14 cellular contexts compared by ENCODE assay signal in genomic region chr3:64954995-64955636, GRCh38.
DNase-seq lines count a peak whose midpoint lies in the region; ATAC-seq and TF ChIP-seq lines count a peak whose summit lies in the region.
"Had no signal": no experiment of that assay in that cellular context is flagged by ENCODE, and none has a peak within 500 bp of the region (broad histone marks: within the 10 kb centered on the region; RNA-seq: fewer than 3 reads in every experiment).

No MANE protein-coding gene starts in this region.

- H4K20me1 ChIP-seq in GM23338 (replicated peaks; ENCODE audit: insufficient read depth), result no peaks in the 10 kb centered on the region
- H4K20me1 ChIP-seq: BLaER1 treated with 17β-estradiol and CSF1 and Interleukin-3, amounts not matched to agents 10 nM and 100 nM had no signal

- H3K27me3 ChIP-seq in GM23338 (ENCODE audit: insufficient read depth) (no peaks in the 10 kb centered on the region), SJCRH30 (no peaks in the 10 kb centered on the region), neuronal stem cell (ENCODE audit: control insufficient read depth in 3 of 3, insufficient read depth in 3 of 3, low read depth in 1 of 3, low read length in 3 of 3) (no peaks in the 10 kb centered on the region), MG63 (no peaks in the 10 kb centered on the region)

- no peak for TF ChIP-seq CTCF in GM23338 (conservative IDR thresholded peaks at IDR 0.05; ENCODE audit: low read depth in 2 of 2)

- no peak overlapping the region for H2BK12ac ChIP-seq in neuronal stem cell (ENCODE audit: low read length)

- no peaks in the 10 kb centered on the region; the same call in 1 of the 2 replicates for H3K9me2 ChIP-seq in GM23338 (ENCODE audit: insufficient read depth)

- WGBS in neuronal stem cell (ENCODE audit: extremely low coverage in 2 of 2, insufficient read length in 2 of 2, insufficient replicate concordance in 1 of 2), 2 donors, result no CpG with 5 or more reads among the region's 4 CpGs

- no peaks in the 10 kb centered on the region for H3K9me3 Mint-ChIP-seq in GM23338

- H3K4me1 ChIP-seq in GM23338 (ENCODE audit: insufficient read depth) (no peaks in the 10 kb centered on the region), SJCRH30 (0 out of 2 replicates have a peak, but pooled peaks cover 6% of the 10 kb centered on the region), neuronal stem cell (ENCODE audit: control insufficient read depth in 2 of 2, insufficient read depth in 1 of 2, low read depth in 1 of 2, low read length in 2 of 2) (peaks cover 0 to 6% of the 10 kb centered on the region in 2 donors)

- H3K27me3 Mint-ChIP-seq in GM23338 (ENCODE audit: insufficient read depth, low read depth, poor library complexity), result peaks cover 1% of the 10 kb centered on the region
- H3K27me3 Mint-ChIP-seq: activated CD4-positive, alpha-beta memory T cell treated with anti-CD3 and anti-CD28 coated beads for 36 hours; stimulated activated naive CD8-positive, alpha-beta T cell treated with anti-CD3 and anti-CD28 coated beads, Interleukin-15, amount 100 ng/mL, for 72 hours; T-helper 17 cell had no signal

- H2BK5ac ChIP-seq in neuronal stem cell (ENCODE audit: low read length), result no peak overlapping the region

- H3K4me3 Mint-ChIP-seq in GM23338, result no peak overlapping the region
- H3K4me3 Mint-ChIP-seq: activated CD4-positive, alpha-beta memory T cell treated with anti-CD3 and anti-CD28 coated beads for 36 hours; stimulated activated naive CD8-positive, alpha-beta T cell treated with anti-CD3 and anti-CD28 coated beads, Interleukin-15, amount 100 ng/mL, for 72 hours; T-helper 17 cell had no signal

- intact Hi-C loops in left ventricle myocardium superior (cut with micrococcal nuclease), result no loop called here

- H3K18ac ChIP-seq in neuronal stem cell (ENCODE audit: low read length), result no peak overlapping the region

- no peaks in the 10 kb centered on the region for H3K36me3 ChIP-seq in GM23338 (ENCODE audit: insufficient read depth)
- H3K36me3 ChIP-seq in SJCRH30, result no peaks in the 10 kb centered on the region
- no peaks in the 10 kb centered on the region for H3K36me3 ChIP-seq in neuronal stem cell (replicated peaks in 1 of 2; ENCODE audit: control insufficient read depth in 2 of 2, insufficient read depth in 2 of 2, low read length in 2 of 2)
- no peaks in the 10 kb centered on the region for H3K36me3 ChIP-seq in MG63
- H3K36me3 ChIP-seq: BLaER1 treated with 17β-estradiol and CSF1 and Interleukin-3, amounts not matched to agents 10 nM and 100 nM had no signal

- H2BK15ac ChIP-seq in neuronal stem cell (ENCODE audit: low read length), result no peak overlapping the region

- no peak overlapping the region for H4K91ac ChIP-seq in neuronal stem cell (ENCODE audit: low read depth, low read length, poor library complexity)

- H3K36me3 Mint-ChIP-seq in GM23338 (ENCODE audit: low read depth), result no peaks in the 10 kb centered on the region
- H3K36me3 Mint-ChIP-seq: activated CD4-positive, alpha-beta memory T cell treated with anti-CD3 and anti-CD28 coated beads for 36 hours had no signal

- no peak overlapping the region for H3K9ac ChIP-seq in neuronal stem cell (ENCODE audit: low read depth, low read length, poor library complexity)
- H3K9ac ChIP-seq: BLaER1 treated with 17β-estradiol and CSF1 and Interleukin-3, amounts not matched to agents 10 nM and 100 nM had no signal

- H3K27ac Mint-ChIP-seq in GM23338, result no peak overlapping the region
- H3K27ac Mint-ChIP-seq: activated CD4-positive, alpha-beta memory T cell treated with anti-CD3 and anti-CD28 coated beads for 36 hours; stimulated activated naive CD8-positive, alpha-beta T cell treated with anti-CD3 and anti-CD28 coated beads, Interleukin-15, amount 100 ng/mL, for 72 hours; T-helper 17 cell had no signal

- no peaks in the 10 kb centered on the region for H3K79me2 ChIP-seq in GM23338 (replicated peaks; ENCODE audit: insufficient read depth)

- no peak overlapping the region for H3K14ac ChIP-seq in neuronal stem cell (ENCODE audit: low read length)

- no peak overlapping the region for H3K4me3 ChIP-seq in GM23338
- no peak overlapping the region for H3K4me3 ChIP-seq in SJCRH30
- no peak overlapping the region for H3K4me3 ChIP-seq in neuronal stem cell (ENCODE audit: low read length in 2 of 2)
- H3K4me3 ChIP-seq in MG63, result no peak overlapping the region
- H3K4me3 ChIP-seq: BLaER1 treated with 17β-estradiol and CSF1 and Interleukin-3, amounts not matched to agents 10 nM and 100 nM; PC-9 had no signal

- ATAC-seq in GM23338 (no peak), left ventricle myocardium superior (peak; percentile 50)
- ATAC-seq: stimulated activated naive CD8-positive, alpha-beta T cell treated with anti-CD3 and anti-CD28 coated beads, Interleukin-15, amount 100 ng/mL, for 72 hours; T-helper 17 cell had no signal

- H2AFZ ChIP-seq in GM23338 (peak overlapping the region; percentile 64), neuronal stem cell (ENCODE audit: low read length) (peak overlapping the region; percentile 47)
- H2AFZ ChIP-seq: PC-9 had no signal

- H3K4ac ChIP-seq in neuronal stem cell (ENCODE audit: low read length), result no peak overlapping the region

- H3K79me1 ChIP-seq in neuronal stem cell (ENCODE audit: low read depth, low read length), result no peaks in the 10 kb centered on the region

- no peak overlapping the region for H3K23ac ChIP-seq in neuronal stem cell (ENCODE audit: low read depth, low read length, poor library complexity)

- H2AK5ac ChIP-seq in neuronal stem cell (ENCODE audit: low read depth, low read length), result no peak overlapping the region

- H3K4me2 ChIP-seq in GM23338 (no peak overlapping the region), neuronal stem cell (ENCODE audit: insufficient read depth, low read length, poor library complexity, severe bottlenecking) (no peak overlapping the region)
- H3K4me2 ChIP-seq: PC-9 had no signal

- DNase-seq in GM23338 (ENCODE audit: low spot score), result no peak
- peak; percentile 3 to 17 for DNase-seq in SJCRH30
- DNase-seq in left ventricle myocardium superior, result no peak
- DNase-seq in neuronal stem cell (ENCODE audit: low spot score), result no peak
- DNase-seq in T-helper 2 cell, result no peak
- no peak for DNase-seq in stimulated activated CD4-positive, alpha-beta T cell treated with anti-CD3 and anti-CD28 coated beads, Interleukin-1b, Interleukin-23, amount 100 ng/mL, for 48 hours
- no peak for DNase-seq in MG63
- no peak for DNase-seq in T-helper 9 cell
- DNase-seq: activated CD4-positive, alpha-beta memory T cell treated with anti-CD3 and anti-CD28 coated beads for 36 hours; activated effector memory CD4-positive, alpha-beta T cell treated with Interleukin-2 at 50 U/mL for 16 hours; PC-9; stimulated activated naive CD8-positive, alpha-beta T cell treated with anti-CD3 and anti-CD28 coated beads, Interleukin-15, amount 100 ng/mL, for 72 hours; T-helper 17 cell had no signal

- H3F3A ChIP-seq in GM23338 (replicated peaks; ENCODE audit: low read depth), result no peaks in the 10 kb centered on the region

- no peak overlapping the region for H2BK120ac ChIP-seq in neuronal stem cell (ENCODE audit: low read depth, low read length)

- no peak overlapping the region for H4K8ac ChIP-seq in neuronal stem cell (ENCODE audit: low read depth, low read length)

- no peak overlapping the region for H3K27ac ChIP-seq in GM23338 (ENCODE audit: low read depth)
- H3K27ac ChIP-seq in SJCRH30, result no peak overlapping the region
- H3K27ac ChIP-seq in neuronal stem cell (replicated peaks; ENCODE audit: low read length), result no peak overlapping the region
- H3K27ac ChIP-seq: BLaER1 treated with 17β-estradiol and CSF1 and Interleukin-3, amounts not matched to agents 10 nM and 100 nM; PC-9 had no signal

- H3K4me1 Mint-ChIP-seq in GM23338, result peaks cover 10% of the 10 kb centered on the region; the same call in 2 of the 3 replicates
- H3K4me1 Mint-ChIP-seq: stimulated activated naive CD8-positive, alpha-beta T cell treated with anti-CD3 and anti-CD28 coated beads, Interleukin-15, amount 100 ng/mL, for 72 hours; T-helper 17 cell had no signal

- no peaks in the 10 kb centered on the region for H3K9me3 ChIP-seq in SJCRH30 (replicated peaks)
- H3K9me3 ChIP-seq in neuronal stem cell (replicated peaks in 1 of 2; ENCODE audit: control insufficient read depth in 2 of 2, insufficient read depth in 1 of 2, low read depth in 1 of 2, low read length in 2 of 2), result no peaks in the 10 kb centered on the region
- H3K9me3 ChIP-seq in MG63, result no peaks in the 10 kb centered on the region
- H3K9me3 ChIP-seq: BLaER1 treated with 17β-estradiol and CSF1 and Interleukin-3, amounts not matched to agents 10 nM and 100 nM had no signal

TF ChIP-seq in GM23338, 12 proteins besides CTCF, POLR2A, EP300 and RAD21 (continues in another document):
- TF ChIP-seq STAT1 (IDR thresholded peaks at IDR 0.05; ENCODE audit: unreplicated experiment), result no peak
- no peak for TF ChIP-seq REST (IDR thresholded peaks at IDR 0.05; ENCODE audit: unreplicated experiment)
- TF ChIP-seq EZH2phosphoT487 (IDR thresholded peaks at IDR 0.05; ENCODE audit: unreplicated experiment), result no peak
- TF ChIP-seq ZNF331 (CRISPR knock-in tag; IDR thresholded peaks at IDR 0.05; ENCODE audit: low read depth), result no peak
- TF ChIP-seq CREB1 (CRISPR knock-in tag; IDR thresholded peaks at IDR 0.05; ENCODE audit: low read depth), result no peak

Comparison
In these comparisons a context has a peak if more than half of its experiments do, and no peak if none do; other contexts are left out.
1. DNase-seq: peak in SJCRH30 (2 of 2); none in GM23338 (single experiment), left ventricle myocardium superior (single experiment), neuronal stem cell (single experiment), T-helper 2 cell (0 of 5), stimulated activated CD4-positive, alpha-beta T cell treated with anti-CD3 and anti-CD28 coated beads, Interleukin-1b, Interleukin-23, amount 100 ng/mL, for 48 hours (single experiment), MG63 (single experiment) and T-helper 9 cell (single experiment).